In genomic region chr6:43478008-43478372, GRCh38 we compare ENCODE assay signal across 8 cellular contexts. TPM values are rescaled to one million over a fixed set of nuclear protein-coding genes. Genes with fewer than 3 reads are reported as not detected.
A peak's percentile ranks its signal among the peaks of the same experiment; 100 is the strongest.
DNase-seq lines count a peak whose midpoint lies in the region; ATAC-seq and TF ChIP-seq lines count a peak whose summit lies in the region.

No MANE protein-coding gene starts in this region.

- peak overlapping the region; percentile 95 for H2AFZ ChIP-seq in MM.1S (ENCODE audit: low read length)

- peaks cover 17% of the 10 kb centered on the region for H3K4me1 ChIP-seq in CD8-positive, alpha-beta T cell (ENCODE audit: insufficient read depth, low read length)
- H3K4me1 ChIP-seq in MM.1S (ENCODE audit: low read length): peaks cover 7% of the 10 kb centered on the region

- H3K27me3 ChIP-seq in CD8-positive, alpha-beta T cell (ENCODE audit: insufficient read depth, low read length): no peaks in the 10 kb centered on the region
- no peaks in the 10 kb centered on the region for H3K27me3 ChIP-seq in MM.1S (replicated peaks; ENCODE audit: insufficient read depth, low read length)

- peaks cover 50% of the 10 kb centered on the region for H3K4me1 Mint-ChIP-seq in CD8-positive, alpha-beta T cell (ENCODE audit: low read depth)
- H3K4me1 Mint-ChIP-seq in dendritic cell treated with granulocyte-macrophage colony-stimulating factor and Interleukin-4, amounts not matched to agents 40 ng/mL and 50 ng/mL, for 4 days (ENCODE audit: low read depth): peaks cover 42% of the 10 kb centered on the region
- peaks cover 65% of the 10 kb centered on the region for H3K4me1 Mint-ChIP-seq in nephron progenitor cell

- no peaks in the 10 kb centered on the region for H3K9me3 ChIP-seq in CD8-positive, alpha-beta T cell (ENCODE audit: low read length)
- no peaks in the 10 kb centered on the region for H3K9me3 ChIP-seq in MM.1S (replicated peaks; ENCODE audit: insufficient read depth, low read length)

- H3K27me3 Mint-ChIP-seq in CD8-positive, alpha-beta T cell (ENCODE audit: low read depth): no peaks in the 10 kb centered on the region
- H3K27me3 Mint-ChIP-seq in dendritic cell treated with granulocyte-macrophage colony-stimulating factor and Interleukin-4, amounts not matched to agents 40 ng/mL and 50 ng/mL, for 4 days: no peaks in the 10 kb centered on the region
- peaks cover 9% of the 10 kb centered on the region for H3K27me3 Mint-ChIP-seq in nephron progenitor cell (ENCODE audit: low read depth, poor library complexity)

- H3K4me2 ChIP-seq in MM.1S (ENCODE audit: low read depth, low read length): peak overlapping the region; percentile 98

- no peaks in the 10 kb centered on the region for H3K36me3 ChIP-seq in CD8-positive, alpha-beta T cell (ENCODE audit: insufficient read depth, low read length)
- H3K36me3 ChIP-seq in MM.1S (replicated peaks; ENCODE audit: insufficient read depth, low read length): no peaks in the 10 kb centered on the region

- H3K79me2 ChIP-seq in MM.1S (ENCODE audit: low read length): peaks cover 50% of the 10 kb centered on the region

- POLR2A ChIA-PET in CD8-positive, alpha-beta T cell (lab: Charles Lee): interaction anchor here (0.7 to 2.4 kb wide), 10 partner anchors 17 to 769 kb away, joined by 3 to 10 read pairs (median 4); partner anchors contain the start of genes ABCC10, DLK2, HSP90AB1 and POLR1C

- peak overlapping the region; percentile 93 for H3K27ac ChIP-seq in CD8-positive, alpha-beta T cell (ENCODE audit: low read depth, low read length)
- peak overlapping the region; percentile 32; the same call in 1 of the 2 replicates for H3K27ac ChIP-seq in MM.1S (ENCODE audit: low read length)

- H3K36me3 Mint-ChIP-seq in CD8-positive, alpha-beta T cell: peaks cover 19% of the 10 kb centered on the region
- peaks cover 20% of the 10 kb centered on the region for H3K36me3 Mint-ChIP-seq in dendritic cell treated with granulocyte-macrophage colony-stimulating factor and Interleukin-4, amounts not matched to agents 40 ng/mL and 50 ng/mL, for 4 days (ENCODE audit: low read depth)
- H3K36me3 Mint-ChIP-seq in nephron progenitor cell (ENCODE audit: low read depth): peaks cover under 1% of the 10 kb centered on the region

- no peaks in the 10 kb centered on the region for H3K9me3 Mint-ChIP-seq in CD8-positive, alpha-beta T cell
- H3K9me3 Mint-ChIP-seq in dendritic cell treated with granulocyte-macrophage colony-stimulating factor and Interleukin-4, amounts not matched to agents 40 ng/mL and 50 ng/mL, for 4 days: no peaks in the 10 kb centered on the region
- H3K9me3 Mint-ChIP-seq in nephron progenitor cell: no peaks in the 10 kb centered on the region

- no peaks in the 10 kb centered on the region for H3F3A ChIP-seq in MM.1S (ENCODE audit: insufficient read depth, low read length)

- H3K4me3 ChIP-seq in CD8-positive, alpha-beta T cell (ENCODE audit: low read depth, low read length): peak overlapping the region; percentile 64
- peak overlapping the region; percentile 79 for H3K4me3 ChIP-seq in MM.1S (ENCODE audit: low read length)

- no peaks in the 10 kb centered on the region for H3K9me2 ChIP-seq in MM.1S (replicated peaks; ENCODE audit: insufficient read depth, low read length)

- H4K20me1 ChIP-seq in MM.1S (ENCODE audit: insufficient read depth, low read length): no peaks in the 10 kb centered on the region

- CTCF ChIA-PET in CD8-positive, alpha-beta T cell (lab: Charles Lee): interaction anchor here (0.8 kb wide), 1 partner anchor 12 kb away, joined by 3 read pairs; no protein-coding TSS in a partner anchor

- peak overlapping the region; percentile 95 for H3K4me3 Mint-ChIP-seq in CD8-positive, alpha-beta T cell
- H3K4me3 Mint-ChIP-seq in dendritic cell treated with granulocyte-macrophage colony-stimulating factor and Interleukin-4, amounts not matched to agents 40 ng/mL and 50 ng/mL, for 4 days: peak overlapping the region; percentile 99
- peak overlapping the region; percentile 92 for H3K4me3 Mint-ChIP-seq in nephron progenitor cell

- H3K27ac Mint-ChIP-seq in CD8-positive, alpha-beta T cell: peak overlapping the region; percentile 97
- H3K27ac Mint-ChIP-seq in dendritic cell treated with granulocyte-macrophage colony-stimulating factor and Interleukin-4, amounts not matched to agents 40 ng/mL and 50 ng/mL, for 4 days: peak overlapping the region; percentile 100
- H3K27ac Mint-ChIP-seq in nephron progenitor cell: peak overlapping the region; percentile 81

- TF ChIP-seq CTCF in CD8-positive, alpha-beta T cell (IDR thresholded peaks at IDR 0.05): no peak
- no peak for TF ChIP-seq CTCF in MM.1S (IDR thresholded peaks at IDR 0.05; ENCODE audit: low read length)
- no peak for TF ChIP-seq CTCF in nephron progenitor cell (IDR thresholded peaks at IDR 0.05)

- intact Hi-C loops in CD8-positive, alpha-beta T cell (cut with DNase I, micrococcal nuclease): loop anchor here (5.0 kb wide), 4 partner anchors 99 to 306 kb away; partner anchors contain the start of genes SRF (in 2 of the 2), GTPBP2 (in 1 of the 2), POLH (in 1 of the 2) and XPO5 (in 1 of the 2)
- intact Hi-C loops in dendritic cell treated with granulocyte-macrophage colony-stimulating factor and Interleukin-4, amounts not matched to agents 40 ng/mL and 50 ng/mL, for 4 days (cut with micrococcal nuclease): no loop called here

- ATAC-seq in CD8-positive, alpha-beta T cell: peak; percentile 3
- ATAC-seq in HG02884 (IDR thresholded peaks at IDR 0.05; ENCODE audit: unreplicated experiment) (no peak), GM18867 (IDR thresholded peaks at IDR 0.05; ENCODE audit: unreplicated experiment) (no peak), GM19463 (IDR thresholded peaks at IDR 0.05; ENCODE audit: unreplicated experiment) (no peak)

- H3K9ac ChIP-seq in MM.1S (ENCODE audit: low read length): peak overlapping the region; percentile 85

- DNase-seq in CD8-positive, alpha-beta T cell: peak in 1 of 7 experiments; percentile 23
- DNase-seq in MM.1S: no peak
- DNase-seq in nephron progenitor cell: no peak
- no peak for DNase-seq in NCI-H146 (lab: John Stamatoyannopoulos, UW)

RNA-seq across cellular contexts. Expression of gene TJAP1, which starts 0.6 kb away (rescaled TPM):
- 10 to 100 TPM; 29.2 to 29.7 TPM for total RNA-seq in CD8-positive, alpha-beta T cell

RNA-seq across cellular contexts. Expression of gene DLK2, which starts 22.6 kb away (rescaled TPM):
- total RNA-seq in CD8-positive, alpha-beta T cell: under 1 TPM; 0.56 to 0.71 TPM

RNA-seq across cellular contexts. Expression of gene LRRC73, which starts 32.2 kb away (rescaled TPM):
- total RNA-seq in CD8-positive, alpha-beta T cell: under 1 TPM; 0.56 to 0.90 TPM

RNA-seq across cellular contexts. Expression of gene YIPF3, which starts 38.7 kb away (rescaled TPM):
- total RNA-seq in CD8-positive, alpha-beta T cell: 10 to 100 TPM; 51.0 to 52.5 TPM

RNA-seq across cellular contexts. Expression of gene POLR1C, which starts 38.9 kb away (rescaled TPM):
- total RNA-seq in CD8-positive, alpha-beta T cell: 10 to 100 TPM; 73.9 to 74.0 TPM
